Comparison of ENCODE assay signal across 9 cellular contexts in the genomic region with DNA sequence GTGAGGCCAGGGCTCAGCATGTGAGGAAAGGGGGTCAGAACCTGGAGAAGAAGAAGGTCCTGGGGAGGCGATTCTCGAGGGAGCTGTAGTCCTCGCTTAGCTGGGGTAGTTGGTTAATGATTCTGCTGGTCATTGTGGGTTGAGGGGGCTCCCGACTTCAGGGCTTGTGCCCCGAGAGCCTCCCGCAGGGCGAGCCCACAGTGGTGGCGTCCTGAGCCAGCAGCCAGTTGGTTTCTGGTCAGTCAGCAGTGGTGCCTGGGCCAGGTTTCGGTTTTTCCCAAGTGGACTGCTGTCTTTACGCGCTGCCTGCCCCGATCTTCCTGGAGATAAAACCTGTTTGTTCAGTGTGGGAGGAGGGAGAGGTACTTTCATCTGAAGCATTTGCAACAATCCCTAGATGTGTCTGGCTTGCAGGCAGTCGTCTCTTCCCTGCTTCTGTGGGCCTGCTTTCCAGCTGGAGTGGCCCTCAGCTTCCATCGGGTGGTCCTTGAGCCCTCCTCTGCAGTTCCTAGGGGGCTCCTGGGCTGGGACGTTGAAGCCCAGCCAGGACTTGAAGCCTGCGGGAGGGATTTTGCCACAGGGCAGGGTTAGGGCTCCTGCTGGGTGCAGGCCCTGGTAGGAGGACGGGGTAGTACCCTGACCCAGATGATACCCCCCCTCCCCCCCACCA. TPM values are rescaled to one million over a fixed set of nuclear protein-coding genes. Genes with fewer than 3 reads are reported as not detected.
A peak's percentile ranks its signal among the peaks of the same experiment; 100 is the strongest.
DNase-seq lines count a peak whose midpoint lies in the region; ATAC-seq and TF ChIP-seq lines count a peak whose summit lies in the region.
"Had no signal": no experiment of that assay in that cellular context is flagged by ENCODE, and none has a peak within 500 bp of the region (broad histone marks: within the 10 kb centered on the region; RNA-seq: fewer than 3 reads in every experiment).

No MANE protein-coding gene starts in this region.

- no peak overlapping the region for H2AK5ac ChIP-seq in mesenchymal stem cell (ENCODE audit: low read length, severe bottlenecking)

- ATAC-seq in stimulated activated naive CD8-positive, alpha-beta T cell treated with anti-CD3 and anti-CD28 coated beads, Interleukin-15, Interleukin-2, amounts not matched to agents 100 U/mL and 50 U/mL, for 24 hours = no peak
- no peak for ATAC-seq in GM18907 (IDR thresholded peaks at IDR 0.05; ENCODE audit: unreplicated experiment)
- ATAC-seq in HG03196 (IDR thresholded peaks at IDR 0.05; ENCODE audit: unreplicated experiment) = no peak

- H4K91ac ChIP-seq in mesenchymal stem cell (ENCODE audit: low read length) = no peak overlapping the region

- H3K4ac ChIP-seq in mesenchymal stem cell (ENCODE audit: low read depth in 1 of 2, low read length in 2 of 2) = no peak overlapping the region

- WGBS in mesenchymal stem cell = 84% methylated on average over 15 of the region's 17 CpGs

- H4K8ac ChIP-seq in mesenchymal stem cell (ENCODE audit: low read length) = no peak overlapping the region

- H2BK15ac ChIP-seq in mesenchymal stem cell (ENCODE audit: low read depth, poor library complexity, severe bottlenecking) = no peak overlapping the region

- CTCF ChIA-PET in MCF 10A (lab: Yijun Ruan, JAX) = interaction anchor here (0.7 to 1.2 kb wide), 2 partner anchors 56 to 113 kb away, joined by 3 to 6 read pairs; a partner anchor contains a TSS

- H3K36me3 Mint-ChIP-seq in stimulated activated naive CD8-positive, alpha-beta T cell treated with anti-CD3 and anti-CD28 coated beads, Interleukin-15, Interleukin-2, amounts not matched to agents 100 ng/mL and 50 ng/mL, for 24 hours (ENCODE audit: low read depth) = peaks cover 49% of the 10 kb centered on the region
- peaks cover 59% of the 10 kb centered on the region for H3K36me3 Mint-ChIP-seq in MCF 10A (ENCODE audit: insufficient read depth, unreplicated experiment)

- H3K14ac ChIP-seq in mesenchymal stem cell (ENCODE audit: low read length in 2 of 2) = peak overlapping the region in 1 of 2 experiments; percentile 7

- H3K79me1 ChIP-seq in mesenchymal stem cell (replicated peaks; ENCODE audit: low read length, poor library complexity, severe bottlenecking) = no peaks in the 10 kb centered on the region

- no peak overlapping the region for H2BK120ac ChIP-seq in mesenchymal stem cell (ENCODE audit: low read depth, low read length)

- peak overlapping the region; percentile 2 to 65 for H3K23ac ChIP-seq in mesenchymal stem cell (ENCODE audit: low read length in 2 of 2)

- peak overlapping the region; percentile 96 for H3K9ac ChIP-seq in mesenchymal stem cell (ENCODE audit: low read length)

- BruUV-seq in MCF 10A (replicated peaks; lab: Mats Ljungman, UMichigan) = no TSS peak

- peaks cover 34 to 66% of the 10 kb centered on the region in 2 experiments for H3K36me3 ChIP-seq in mesenchymal stem cell (ENCODE audit: control insufficient read depth in 1 of 2, insufficient read depth in 2 of 2, low read depth in 1 of 2, low read length in 2 of 2)

- H3K4me3 ChIP-seq in mesenchymal stem cell (ENCODE audit: insufficient read depth in 1 of 2, low read depth in 1 of 2, low read length in 2 of 2) = peak overlapping the region in 1 of 2 experiments; percentile 96

- no peaks in the 10 kb centered on the region for H3K27me3 Mint-ChIP-seq in stimulated activated naive CD8-positive, alpha-beta T cell treated with anti-CD3 and anti-CD28 coated beads, Interleukin-15, Interleukin-2, amounts not matched to agents 100 ng/mL and 50 ng/mL, for 24 hours
- H3K27me3 Mint-ChIP-seq in MCF 10A (ENCODE audit: insufficient read depth, unreplicated experiment) = no peaks in the 10 kb centered on the region

- POLR2A ChIA-PET in MCF 10A (lab: Yijun Ruan, JAX) = interaction anchor here (0.6 to 2.4 kb wide), 4 partner anchors 22 to 118 kb away, joined by 3 to 10 read pairs (median 4); no protein-coding TSS in a partner anchor

- peak overlapping the region; percentile 62 for H3K4me2 ChIP-seq in mesenchymal stem cell (ENCODE audit: low read length, poor library complexity, severe bottlenecking)

- no peak for TF ChIP-seq CTCF in MCF 10A (IDR thresholded peaks at IDR 0.05; ENCODE audit: unreplicated experiment)

- peaks cover 45% of the 10 kb centered on the region for H3K4me1 Mint-ChIP-seq in stimulated activated naive CD8-positive, alpha-beta T cell treated with anti-CD3 and anti-CD28 coated beads, Interleukin-15, Interleukin-2, amounts not matched to agents 100 ng/mL and 50 ng/mL, for 24 hours (ENCODE audit: low read depth)
- peaks cover 33% of the 10 kb centered on the region for H3K4me1 Mint-ChIP-seq in MCF 10A (ENCODE audit: insufficient read depth, unreplicated experiment)

- H2BK12ac ChIP-seq in mesenchymal stem cell (ENCODE audit: low read length in 2 of 2) = no peak overlapping the region

- peak overlapping the region; percentile 93 for H3K27ac Mint-ChIP-seq in stimulated activated naive CD8-positive, alpha-beta T cell treated with anti-CD3 and anti-CD28 coated beads, Interleukin-15, Interleukin-2, amounts not matched to agents 100 ng/mL and 50 ng/mL, for 24 hours
- peak overlapping the region; percentile 70 for H3K27ac Mint-ChIP-seq in MCF 10A (ENCODE audit: low read depth, unreplicated experiment)

- H3K18ac ChIP-seq in mesenchymal stem cell (ENCODE audit: low read depth in 1 of 2, low read length in 2 of 2) = no peak overlapping the region

- H3K27me3 ChIP-seq in mesenchymal stem cell (ENCODE audit: control insufficient read depth in 1 of 2, insufficient read depth in 1 of 2, low read length in 2 of 2) = no peaks in the 10 kb centered on the region

- H3K4me3 Mint-ChIP-seq in stimulated activated naive CD8-positive, alpha-beta T cell treated with anti-CD3 and anti-CD28 coated beads, Interleukin-15, Interleukin-2, amounts not matched to agents 100 ng/mL and 50 ng/mL, for 24 hours = peak overlapping the region; percentile 92
- peak overlapping the region; percentile 91 for H3K4me3 Mint-ChIP-seq in MCF 10A (ENCODE audit: unreplicated experiment)

- no peaks in the 10 kb centered on the region for H3K9me3 ChIP-seq in mesenchymal stem cell (ENCODE audit: control insufficient read depth, low read length)

- no peak overlapping the region for H2AFZ ChIP-seq in mesenchymal stem cell (ENCODE audit: low read depth, low read length)

- no peaks in the 10 kb centered on the region for H3K9me3 Mint-ChIP-seq in stimulated activated naive CD8-positive, alpha-beta T cell treated with anti-CD3 and anti-CD28 coated beads, Interleukin-15, Interleukin-2, amounts not matched to agents 100 ng/mL and 50 ng/mL, for 24 hours
- H3K9me3 Mint-ChIP-seq in MCF 10A (ENCODE audit: unreplicated experiment) = no peaks in the 10 kb centered on the region

- H3K27ac ChIP-seq in mesenchymal stem cell (ENCODE audit: low read length, poor library complexity, severe bottlenecking) = peak overlapping the region; percentile 71

- intact Hi-C loops in MCF 10A (cut with micrococcal nuclease) = no loop called here

- no peak for DNase-seq in stimulated activated naive CD8-positive, alpha-beta T cell treated with anti-CD3 and anti-CD28 coated beads, Interleukin-15, Interleukin-2, amounts not matched to agents 100 U/mL and 50 U/mL, for 24 hours
- DNase-seq in MCF 10A (ENCODE audit: unreplicated experiment) = peak; percentile 39
- DNase-seq in mesenchymal stem cell = no peak
- no peak for DNase-seq in hepatic stellate cell (ENCODE audit: low spot score)
- no peak for DNase-seq in germinal center (ENCODE audit: low spot score)

- no peak overlapping the region for H2BK5ac ChIP-seq in mesenchymal stem cell (ENCODE audit: low read depth, low read length, poor library complexity, severe bottlenecking)

- peaks cover 51% of the 10 kb centered on the region for H3K4me1 ChIP-seq in mesenchymal stem cell (ENCODE audit: control insufficient read depth, insufficient read depth, low read depth, low read length)

RNA-seq across cellular contexts. Expression of a gene that starts 3.2 kb away (rescaled TPM):
- 348 and 431 TPM in 2 replicates for total RNA-seq in MCF 10A (2022)
- 233 TPM for polyA plus RNA-seq in mesenchymal stem cell (2013, experiment 1 of 2)
- 242 TPM for polyA plus RNA-seq in mesenchymal stem cell (2013, experiment 2 of 2)

RNA-seq across cellular contexts. Expression of a gene that starts 21.3 kb away (rescaled TPM):
- total RNA-seq in MCF 10A (2022) = not detected in 2 replicates
- polyA plus RNA-seq in mesenchymal stem cell (2013, experiment 1 of 2) = 3.2 TPM
- polyA plus RNA-seq in mesenchymal stem cell (2013, experiment 2 of 2) = 2.9 TPM
- total RNA-seq: T-helper 1 cell treated with Interleukin-12 subunit alpha and Interleukin-12 subunit beta and Interleukin-4 antibody, amounts not matched to agents 30 ng/mL and 1 ng/mL, for 36 hours had no signal

RNA-seq across cellular contexts. Expression of a gene that starts 27.1 kb away (rescaled TPM):
- not detected in 2 replicates for total RNA-seq in MCF 10A (2022)
- 0.15 TPM for polyA plus RNA-seq in mesenchymal stem cell (2013, experiment 1 of 2)
- polyA plus RNA-seq in mesenchymal stem cell (2013, experiment 2 of 2) = 0.05 TPM
- total RNA-seq: T-helper 1 cell treated with Interleukin-12 subunit alpha and Interleukin-12 subunit beta and Interleukin-4 antibody, amounts not matched to agents 30 ng/mL and 1 ng/mL, for 36 hours had no signal

RNA-seq across cellular contexts. Expression of a gene that starts 40.3 kb away (rescaled TPM):
- total RNA-seq in MCF 10A (2022) = not detected in 2 replicates
- 0.07 TPM for polyA plus RNA-seq in mesenchymal stem cell (2013, experiment 1 of 2)
- 0.04 TPM for polyA plus RNA-seq in mesenchymal stem cell (2013, experiment 2 of 2)
- total RNA-seq: T-helper 1 cell treated with Interleukin-12 subunit alpha and Interleukin-12 subunit beta and Interleukin-4 antibody, amounts not matched to agents 30 ng/mL and 1 ng/mL, for 36 hours had no signal

RNA-seq across cellular contexts. Expression of a gene that starts 49.6 kb away (rescaled TPM):
- 33.7 and 35.0 TPM in 2 replicates for total RNA-seq in MCF 10A (2022)
- polyA plus RNA-seq in mesenchymal stem cell (2013, experiment 1 of 2) = 0.06 TPM
- 0.01 TPM for polyA plus RNA-seq in mesenchymal stem cell (2013, experiment 2 of 2)
- total RNA-seq: T-helper 1 cell treated with Interleukin-12 subunit alpha and Interleukin-12 subunit beta and Interleukin-4 antibody, amounts not matched to agents 30 ng/mL and 1 ng/mL, for 36 hours had no signal
